ENCODE assay signal across 24 cellular contexts in genomic region chr4:182174979-182175378, GRCh38.
A peak's percentile ranks its signal among the peaks of the same experiment; 100 is the strongest.
DNase-seq lines count a peak whose midpoint lies in the region; ATAC-seq, FAIRE-seq and TF ChIP-seq lines count a peak whose summit lies in the region.
"Had no signal": no experiment of that assay in that cellular context is flagged by ENCODE, and none has a peak within 500 bp of the region (broad histone marks: within the 10 kb centered on the region; RNA-seq: fewer than 3 reads in every experiment).

No MANE protein-coding gene starts in this region.

- no peak for TF ChIP-seq RAD21 in K562 (CRISPR knock-in tag; conservative IDR thresholded peaks at IDR 0.05 in 1 of 2, IDR thresholded peaks at IDR 0.05 in 1 of 2)

- H3K27ac ChIP-seq in K562 (ENCODE audit: extremely low read depth, low read depth, low read length): no peak overlapping the region
- H3K27ac ChIP-seq: 22Rv1; BLaER1 treated with 17β-estradiol and CSF1 and Interleukin-3, amounts not matched to agents 10 nM and 100 nM had no signal

- no peak overlapping the region for H3K4me3 ChIP-seq in K562
- H3K4me3 ChIP-seq: BLaER1 treated with 17β-estradiol and CSF1 and Interleukin-3, amounts not matched to agents 10 nM and 100 nM; GM12878; GM23338 had no signal

- no peaks in the 10 kb centered on the region for H4K20me1 ChIP-seq in K562 (replicated peaks; ENCODE audit: control insufficient read depth, insufficient read depth, low read length)

- intact Hi-C loops in K562 (cut with micrococcal nuclease): no loop called here

- POLR2A ChIA-PET in K562 (lab: Yijun Ruan, JAX): no interaction called here

- H3K27me3 ChIP-seq in K562 (ENCODE audit: control insufficient read depth in 2 of 2, insufficient read depth in 2 of 2, low read length in 2 of 2): no peaks in the 10 kb centered on the region
- H3K27me3 ChIP-seq: BLaER1 treated with 17β-estradiol and CSF1 and Interleukin-3, amounts not matched to agents 10 nM and 100 nM had no signal

- no peaks in the 10 kb centered on the region for H3K4me1 ChIP-seq in K562 (replicated peaks in 1 of 2; ENCODE audit: control insufficient read depth in 2 of 2, insufficient read depth in 2 of 2, low read length in 2 of 2)

- BruUV-seq in K562 (replicated peaks; lab: Mats Ljungman, UMichigan): no TSS peak

- in situ Hi-C loops in K562 (cut with MboI): no loop called here

- H3K9ac ChIP-seq in K562 (ENCODE audit: insufficient read depth in 1 of 2, low read depth in 2 of 2, low read length in 2 of 2): no peak overlapping the region
- H3K9ac ChIP-seq: BLaER1 treated with 17β-estradiol and CSF1 and Interleukin-3, amounts not matched to agents 10 nM and 100 nM had no signal

- no peaks in the 10 kb centered on the region for H3K9me3 ChIP-seq in K562 (replicated peaks; ENCODE audit: control insufficient read depth, insufficient read depth, low read depth, low read length)
- H3K9me3 ChIP-seq: BLaER1 treated with 17β-estradiol and CSF1 and Interleukin-3, amounts not matched to agents 10 nM and 100 nM; Caco-2 had no signal

- TF ChIP-seq POLR2A in K562 (conservative IDR thresholded peaks at IDR 0.05): no peak

- H2AFZ ChIP-seq in K562 (ENCODE audit: low read depth, low read length): no peak overlapping the region
- H2AFZ ChIP-seq: GM23338 had no signal

- no peak for TF ChIP-seq EP300 in K562 (IDR thresholded peaks at IDR 0.05; ENCODE audit: low read length)

- no peaks in the 10 kb centered on the region for H3K36me3 ChIP-seq in K562 (ENCODE audit: control insufficient read depth, insufficient read depth, low read length)
- H3K36me3 ChIP-seq: BLaER1 treated with 17β-estradiol and CSF1 and Interleukin-3, amounts not matched to agents 10 nM and 100 nM had no signal

- WGBS in K562 (ENCODE audit: insufficient coverage, low coverage, missing lambda C conversion rate): 0% methylated on average over 1 of the region's 1 CpG

- CTCF ChIA-PET in K562 (lab: Yijun Ruan, JAX; ENCODE audit: low intra/inter-chr PET ratio): no interaction called here

- H3K4me2 ChIP-seq in K562 (ENCODE audit: insufficient read depth, low read length): no peak overlapping the region
- H3K4me2 ChIP-seq: BLaER1 treated with 17β-estradiol and CSF1 and Interleukin-3, amounts not matched to agents 10 nM and 100 nM; GM23338 had no signal

- H3K4me3 Mint-ChIP-seq in endothelial cell (ENCODE audit: unreplicated experiment): no peak overlapping the region
- H3K4me3 Mint-ChIP-seq: CD4-positive, alpha-beta memory T cell; GM23338 had no signal

- H3K9me1 ChIP-seq in K562 (ENCODE audit: control insufficient read depth, insufficient read depth, low read length): no peaks in the 10 kb centered on the region

- FAIRE-seq in K562 (lab: Jason Lieb, UNC): no peak
- FAIRE-seq: GM12878 had no signal

- H3K36me3 Mint-ChIP-seq in endothelial cell (ENCODE audit: low read depth, unreplicated experiment): no peaks in the 10 kb centered on the region
- H3K36me3 Mint-ChIP-seq: CD4-positive, alpha-beta memory T cell had no signal

- no peaks in the 10 kb centered on the region for H3K4me1 Mint-ChIP-seq in endothelial cell (ENCODE audit: unreplicated experiment)
- H3K4me1 Mint-ChIP-seq: CD4-positive, alpha-beta memory T cell had no signal

- TF ChIP-seq CTCF in K562 (IDR thresholded peaks at IDR 0.05 in 2 of 3, conservative IDR thresholded peaks at IDR 0.05 in 1 of 3; ENCODE audit: insufficient read depth in 2 of 3, low read depth in 1 of 3, low read length in 3 of 3) (no peak), endothelial cell (IDR thresholded peaks at IDR 0.05; ENCODE audit: unreplicated experiment) (no peak)

- H3K79me2 ChIP-seq in K562 (ENCODE audit: control insufficient read depth, insufficient read depth, low read length): no peaks in the 10 kb centered on the region

- no peaks in the 10 kb centered on the region for H3K27me3 Mint-ChIP-seq in endothelial cell (ENCODE audit: unreplicated experiment)
- H3K27me3 Mint-ChIP-seq: CD4-positive, alpha-beta memory T cell had no signal

- H3K27ac Mint-ChIP-seq in endothelial cell (ENCODE audit: unreplicated experiment): no peak overlapping the region
- H3K27ac Mint-ChIP-seq: CD4-positive, alpha-beta memory T cell; GM23338 had no signal

- no peak for ATAC-seq in K562
- ATAC-seq: GM12878, GM23338, PC-3 had no signal

- DNase-seq in DMS153 treated with DMSO at 0.1 percent for 48 hours (lab: John Stamatoyannopoulos, UW; ENCODE audit: unreplicated experiment) (peak; percentile 40), DMS153 (lab: John Stamatoyannopoulos, UW) (no peak), NCI-H510A treated with DMSO at 0.1 percent for 48 hours (lab: John Stamatoyannopoulos, UW) (peak; percentile 44), NCI-H510A (lab: John Stamatoyannopoulos, UW) (no peak), NCI-H187 treated with DMSO at 0.1 percent for 48 hours (lab: John Stamatoyannopoulos, UW) (peak; percentile 19), K562 (ENCODE audit: extremely low read depth in 1 of 4, low spot score in 3 of 4) (no peak), endothelial cell (ENCODE audit: low spot score) (no peak), activated gamma-delta T cell (lab: John Stamatoyannopoulos, UW) (no peak)
- DNase-seq: Caco-2; CD4-positive, alpha-beta memory T cell; HCEC 1CT; IMR-90; Karpas-422; MV-4-11; NCI-H1694; NCI-H2107; NCI-H446 treated with DMSO at 0.1 percent for 48 hours; PC-3; Right ventricle myocardium superior; T-helper 9 cell had no signal

- no peaks in the 10 kb centered on the region for H3K9me3 Mint-ChIP-seq in endothelial cell (ENCODE audit: unreplicated experiment)
- H3K9me3 Mint-ChIP-seq: GM23338 had no signal

TF ChIP-seq in K562, 482 proteins besides CTCF, POLR2A, EP300 and RAD21 (continues in another document):
- TF ChIP-seq CHD7 (IDR thresholded peaks at IDR 0.05; ENCODE audit: low read depth, low read length) (no peak), BACH1 (tag; IDR thresholded peaks at IDR 0.05) (no peak), NFIC (IDR thresholded peaks at IDR 0.05) (peak; percentile 69)

Comparison
In these comparisons a context has a peak if more than half of its experiments do, and no peak if none do; other contexts are left out.
1. DNase-seq: peak in DMS153 treated with DMSO at 0.1 percent for 48 hours (single experiment), NCI-H510A treated with DMSO at 0.1 percent for 48 hours (single experiment) and NCI-H187 treated with DMSO at 0.1 percent for 48 hours (single experiment); none in DMS153 (single experiment), NCI-H510A (single experiment), K562 (0 of 4), endothelial cell (single experiment) and activated gamma-delta T cell (single experiment).